ENCODE assay signal across 1 cellular context in genomic region chr2:227325056-227325823, GRCh38.
TF ChIP-seq lines count a peak whose summit lies in the region.

Gene MFF, plus strand, starts transcription at chr2:227325251. Its CDS starts 5,415 bp downstream, at chr2:227330666.

TF ChIP-seq in K562, 482 proteins besides CTCF, POLR2A, EP300 and RAD21 (continued from another document and continues in another):
- TF ChIP-seq ZNF280B (CRISPR knock-in tag; IDR thresholded peaks at IDR 0.05), result no peak
- no peak for TF ChIP-seq HMG20A (CRISPR knock-in tag; conservative IDR thresholded peaks at IDR 0.05)
- no peak for TF ChIP-seq KHSRP (IDR thresholded peaks at IDR 0.05)
- no peak for TF ChIP-seq MIER1 (IDR thresholded peaks at IDR 0.05; ENCODE audit: low read depth)
- TF ChIP-seq MXI1 (IDR thresholded peaks at IDR 0.05; ENCODE audit: low read depth, low read length), result no peak
- TF ChIP-seq DNMT1 (IDR thresholded peaks at IDR 0.05), result no peak
- TF ChIP-seq RBBP5 (IDR thresholded peaks at IDR 0.05; ENCODE audit: borderline replicate concordance, insufficient read depth, low read length, poor library complexity, severe bottlenecking), result peak; percentile 71
- TF ChIP-seq, protein P1, sequence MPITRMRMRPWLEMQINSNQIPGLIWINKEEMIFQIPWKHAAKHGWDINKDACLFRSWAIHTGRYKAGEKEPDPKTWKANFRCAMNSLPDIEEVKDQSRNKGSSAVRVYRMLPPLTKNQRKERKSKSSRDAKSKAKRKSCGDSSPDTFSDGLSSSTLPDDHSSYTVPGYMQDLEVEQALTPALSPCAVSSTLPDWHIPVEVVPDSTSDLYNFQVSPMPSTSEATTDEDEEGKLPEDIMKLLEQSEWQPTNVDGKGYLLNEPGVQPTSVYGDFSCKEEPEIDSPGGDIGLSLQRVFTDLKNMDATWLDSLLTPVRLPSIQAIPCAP (CRISPR knock-in tag; IDR thresholded peaks at IDR 0.05; ENCODE audit: borderline replicate concordance), result no peak; the same call in 1 of the 2 replicates
- no peak for TF ChIP-seq TAL1 (IDR thresholded peaks at IDR 0.05)
- no peak for TF ChIP-seq ZNF57 (CRISPR knock-in tag; IDR thresholded peaks at IDR 0.05)
- TF ChIP-seq MCM3 (IDR thresholded peaks at IDR 0.05), result no peak
- TF ChIP-seq, protein P2, sequence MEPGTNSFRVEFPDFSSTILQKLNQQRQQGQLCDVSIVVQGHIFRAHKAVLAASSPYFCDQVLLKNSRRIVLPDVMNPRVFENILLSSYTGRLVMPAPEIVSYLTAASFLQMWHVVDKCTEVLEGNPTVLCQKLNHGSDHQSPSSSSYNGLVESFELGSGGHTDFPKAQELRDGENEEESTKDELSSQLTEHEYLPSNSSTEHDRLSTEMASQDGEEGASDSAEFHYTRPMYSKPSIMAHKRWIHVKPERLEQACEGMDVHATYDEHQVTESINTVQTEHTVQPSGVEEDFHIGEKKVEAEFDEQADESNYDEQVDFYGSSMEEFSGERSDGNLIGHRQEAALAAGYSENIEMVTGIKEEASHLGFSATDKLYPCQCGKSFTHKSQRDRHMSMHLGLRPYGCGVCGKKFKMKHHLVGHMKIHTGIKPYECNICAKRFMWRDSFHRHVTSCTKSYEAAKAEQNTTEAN (CRISPR knock-in tag; IDR thresholded peaks at IDR 0.05), result peak; percentile 70; the same call in 1 of the 2 replicates
- TF ChIP-seq MED1 (CRISPR knock-in tag; IDR thresholded peaks at IDR 0.05; ENCODE audit: borderline replicate concordance), result no peak
- no peak for TF ChIP-seq HDAC6 (IDR thresholded peaks at IDR 0.05; ENCODE audit: low read depth, low read length)
- TF ChIP-seq HDAC3 (IDR thresholded peaks at IDR 0.05; ENCODE audit: borderline replicate concordance, partially characterized antibody), result no peak
- TF ChIP-seq ZNF655 (CRISPR knock-in tag; IDR thresholded peaks at IDR 0.05), result no peak
- TF ChIP-seq, protein P3, sequence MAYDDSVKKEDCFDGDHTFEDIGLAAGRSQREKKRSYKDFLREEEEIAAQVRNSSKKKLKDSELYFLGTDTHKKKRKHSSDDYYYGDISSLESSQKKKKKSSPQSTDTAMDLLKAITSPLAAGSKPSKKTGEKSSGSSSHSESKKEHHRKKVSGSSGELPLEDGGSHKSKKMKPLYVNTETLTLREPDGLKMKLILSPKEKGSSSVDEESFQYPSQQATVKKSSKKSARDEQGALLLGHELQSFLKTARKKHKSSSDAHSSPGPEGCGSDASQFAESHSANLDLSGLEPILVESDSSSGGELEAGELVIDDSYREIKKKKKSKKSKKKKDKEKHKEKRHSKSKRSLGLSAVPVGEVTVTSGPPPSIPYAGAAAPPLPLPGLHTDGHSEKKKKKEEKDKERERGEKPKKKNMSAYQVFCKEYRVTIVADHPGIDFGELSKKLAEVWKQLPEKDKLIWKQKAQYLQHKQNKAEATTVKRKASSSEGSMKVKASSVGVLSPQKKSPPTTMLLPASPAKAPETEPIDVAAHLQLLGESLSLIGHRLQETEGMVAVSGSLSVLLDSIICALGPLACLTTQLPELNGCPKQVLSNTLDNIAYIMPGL (CRISPR knock-in tag; IDR thresholded peaks at IDR 0.05), result 0 out of 2 replicates have a peak, but pooled peaks have one; percentile 59
- no peak for TF ChIP-seq GTF3C2 (IDR thresholded peaks at IDR 0.05; ENCODE audit: borderline replicate concordance, extremely low read depth, insufficient read length)
- peak; percentile 19; the same call in 1 of the 2 replicates for TF ChIP-seq STAG1 (CRISPR knock-in tag; IDR thresholded peaks at IDR 0.05; ENCODE audit: borderline replicate concordance)
- TF ChIP-seq ATF4 (CRISPR knock-in tag; IDR thresholded peaks at IDR 0.05), result no peak
- TF ChIP-seq RAD51 (IDR thresholded peaks at IDR 0.05; ENCODE audit: borderline replicate concordance, low read depth), result peak; percentile 90
- no peak for TF ChIP-seq TGIF2 (CRISPR knock-in tag; IDR thresholded peaks at IDR 0.05)
- no peak; the same call in 1 of the 2 replicates for TF ChIP-seq ZNF121 (CRISPR knock-in tag; conservative IDR thresholded peaks at IDR 0.05)
- peak; percentile 94; the same call in 1 of the 2 replicates for TF ChIP-seq ESRRA (IDR thresholded peaks at IDR 0.05; ENCODE audit: borderline replicate concordance, low read depth)
- no peak for TF ChIP-seq PHTF2 (CRISPR knock-in tag; IDR thresholded peaks at IDR 0.05)
- no peak for TF ChIP-seq ELK1 (CRISPR knock-in tag; IDR thresholded peaks at IDR 0.05)
- no peak for TF ChIP-seq HEY1 (CRISPR knock-in tag; IDR thresholded peaks at IDR 0.05; ENCODE audit: borderline replicate concordance)
- TF ChIP-seq FOXA3 (CRISPR knock-in tag; conservative IDR thresholded peaks at IDR 0.05 in 1 of 2, IDR thresholded peaks at IDR 0.05 in 1 of 2), result peak in 1 of 2 experiments; percentile 75; a peak in 1 of 4 replicates
- TF ChIP-seq, protein P4, sequence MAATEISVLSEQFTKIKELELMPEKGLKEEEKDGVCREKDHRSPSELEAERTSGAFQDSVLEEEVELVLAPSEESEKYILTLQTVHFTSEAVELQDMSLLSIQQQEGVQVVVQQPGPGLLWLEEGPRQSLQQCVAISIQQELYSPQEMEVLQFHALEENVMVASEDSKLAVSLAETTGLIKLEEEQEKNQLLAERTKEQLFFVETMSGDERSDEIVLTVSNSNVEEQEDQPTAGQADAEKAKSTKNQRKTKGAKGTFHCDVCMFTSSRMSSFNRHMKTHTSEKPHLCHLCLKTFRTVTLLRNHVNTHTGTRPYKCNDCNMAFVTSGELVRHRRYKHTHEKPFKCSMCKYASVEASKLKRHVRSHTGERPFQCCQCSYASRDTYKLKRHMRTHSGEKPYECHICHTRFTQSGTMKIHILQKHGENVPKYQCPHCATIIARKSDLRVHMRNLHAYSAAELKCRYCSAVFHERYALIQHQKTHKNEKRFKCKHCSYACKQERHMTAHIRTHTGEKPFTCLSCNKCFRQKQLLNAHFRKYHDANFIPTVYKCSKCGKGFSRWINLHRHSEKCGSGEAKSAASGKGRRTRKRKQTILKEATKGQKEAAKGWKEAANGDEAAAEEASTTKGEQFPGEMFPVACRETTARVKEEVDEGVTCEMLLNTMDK (IDR thresholded peaks at IDR 0.05; ENCODE audit: borderline replicate concordance, insufficient read depth, low read depth, low read length, poor library complexity, severe bottlenecking), result no peak
- no peak for TF ChIP-seq FOXJ3 (CRISPR knock-in tag; IDR thresholded peaks at IDR 0.05)
- no peak for TF ChIP-seq JUNB (CRISPR knock-in tag; conservative IDR thresholded peaks at IDR 0.05)
- no peak for TF ChIP-seq ZSCAN29 (IDR thresholded peaks at IDR 0.05)
- TF ChIP-seq ZFP1 (CRISPR knock-in tag; IDR thresholded peaks at IDR 0.05), result no peak
- TF ChIP-seq, protein P5, sequence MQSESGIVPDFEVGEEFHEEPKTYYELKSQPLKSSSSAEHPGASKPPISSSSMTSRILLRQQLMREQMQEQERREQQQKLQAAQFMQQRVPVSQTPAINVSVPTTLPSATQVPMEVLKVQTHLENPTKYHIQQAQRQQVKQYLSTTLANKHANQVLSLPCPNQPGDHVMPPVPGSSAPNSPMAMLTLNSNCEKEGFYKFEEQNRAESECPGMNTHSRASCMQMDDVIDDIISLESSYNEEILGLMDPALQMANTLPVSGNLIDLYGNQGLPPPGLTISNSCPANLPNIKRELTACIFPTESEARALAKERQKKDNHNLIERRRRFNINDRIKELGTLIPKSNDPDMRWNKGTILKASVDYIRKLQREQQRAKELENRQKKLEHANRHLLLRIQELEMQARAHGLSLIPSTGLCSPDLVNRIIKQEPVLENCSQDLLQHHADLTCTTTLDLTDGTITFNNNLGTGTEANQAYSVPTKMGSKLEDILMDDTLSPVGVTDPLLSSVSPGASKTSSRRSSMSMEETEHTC (IDR thresholded peaks at IDR 0.05), result peak; percentile 62; the same call in 1 of the 2 replicates
- TF ChIP-seq E2F3 (CRISPR knock-in tag; IDR thresholded peaks at IDR 0.05), result peak; percentile 58; the same call in 1 of the 2 replicates
- peak; percentile 81 for TF ChIP-seq ZNF431 (CRISPR knock-in tag; IDR thresholded peaks at IDR 0.05)
- peak; percentile 91 for TF ChIP-seq EGR1 (conservative IDR thresholded peaks at IDR 0.05)
- TF ChIP-seq, protein P6, sequence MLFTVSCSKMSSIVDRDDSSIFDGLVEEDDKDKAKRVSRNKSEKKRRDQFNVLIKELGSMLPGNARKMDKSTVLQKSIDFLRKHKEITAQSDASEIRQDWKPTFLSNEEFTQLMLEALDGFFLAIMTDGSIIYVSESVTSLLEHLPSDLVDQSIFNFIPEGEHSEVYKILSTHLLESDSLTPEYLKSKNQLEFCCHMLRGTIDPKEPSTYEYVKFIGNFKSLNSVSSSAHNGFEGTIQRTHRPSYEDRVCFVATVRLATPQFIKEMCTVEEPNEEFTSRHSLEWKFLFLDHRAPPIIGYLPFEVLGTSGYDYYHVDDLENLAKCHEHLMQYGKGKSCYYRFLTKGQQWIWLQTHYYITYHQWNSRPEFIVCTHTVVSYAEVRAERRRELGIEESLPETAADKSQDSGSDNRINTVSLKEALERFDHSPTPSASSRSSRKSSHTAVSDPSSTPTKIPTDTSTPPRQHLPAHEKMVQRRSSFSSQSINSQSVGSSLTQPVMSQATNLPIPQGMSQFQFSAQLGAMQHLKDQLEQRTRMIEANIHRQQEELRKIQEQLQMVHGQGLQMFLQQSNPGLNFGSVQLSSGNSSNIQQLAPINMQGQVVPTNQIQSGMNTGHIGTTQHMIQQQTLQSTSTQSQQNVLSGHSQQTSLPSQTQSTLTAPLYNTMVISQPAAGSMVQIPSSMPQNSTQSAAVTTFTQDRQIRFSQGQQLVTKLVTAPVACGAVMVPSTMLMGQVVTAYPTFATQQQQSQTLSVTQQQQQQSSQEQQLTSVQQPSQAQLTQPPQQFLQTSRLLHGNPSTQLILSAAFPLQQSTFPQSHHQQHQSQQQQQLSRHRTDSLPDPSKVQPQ (CRISPR knock-in tag; IDR thresholded peaks at IDR 0.05; ENCODE audit: borderline replicate concordance), result no peak
- no peak for TF ChIP-seq CHD1 (IDR thresholded peaks at IDR 0.05; ENCODE audit: low read length)
- TF ChIP-seq PHF20 (IDR thresholded peaks at IDR 0.05; ENCODE audit: partially characterized antibody), result peak; percentile 77
